8 cellular contexts compared by ENCODE assay signal in the genomic region with DNA sequence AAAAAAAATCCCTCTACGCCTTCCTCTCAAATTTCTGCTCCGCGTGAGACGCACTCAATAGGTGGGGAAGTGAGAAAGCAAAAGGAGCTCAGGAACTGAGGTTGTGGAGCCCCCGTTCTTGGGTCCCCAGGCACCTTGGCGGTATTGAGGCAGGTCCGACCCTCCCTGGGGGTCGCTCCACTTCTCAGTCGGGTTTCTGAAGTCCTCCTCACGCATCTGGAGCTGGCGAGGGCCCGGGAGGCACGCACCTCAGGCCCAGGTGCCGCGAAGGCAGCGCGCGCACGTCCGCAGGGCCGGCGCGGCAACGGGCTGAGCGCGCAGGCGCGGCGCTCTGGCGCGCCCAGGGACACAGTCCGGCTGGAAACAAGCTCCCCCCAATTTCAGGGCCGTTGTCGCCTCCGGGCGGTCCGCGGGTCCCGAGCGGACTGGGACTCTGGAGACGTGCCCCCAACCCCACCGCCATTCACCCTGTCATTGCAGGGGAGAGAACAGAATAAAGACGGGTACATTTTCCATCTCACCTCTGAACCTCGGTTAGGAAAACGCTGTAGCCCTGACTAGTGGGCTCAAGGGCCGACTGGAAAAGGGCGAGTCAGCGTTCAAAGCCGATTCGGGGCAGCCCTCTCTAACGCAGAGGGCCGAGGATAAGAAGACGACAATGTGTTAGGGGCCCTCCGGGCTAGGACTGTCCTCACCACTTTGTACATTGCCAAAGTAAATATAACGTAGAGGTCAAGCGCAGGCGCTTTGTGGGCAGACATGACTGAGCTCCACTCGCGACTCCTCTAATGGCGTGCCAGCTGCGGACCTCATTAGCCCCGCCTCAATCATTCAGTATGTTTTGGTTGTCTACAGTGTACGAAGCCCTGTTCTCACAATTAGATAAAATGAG. TPM values are rescaled to one million over a fixed set of nuclear protein-coding genes. Genes with fewer than 3 reads are reported as not detected.
DNase-seq lines count a peak whose midpoint lies in the region; ATAC-seq and TF ChIP-seq lines count a peak whose summit lies in the region.

A gene with protein sequence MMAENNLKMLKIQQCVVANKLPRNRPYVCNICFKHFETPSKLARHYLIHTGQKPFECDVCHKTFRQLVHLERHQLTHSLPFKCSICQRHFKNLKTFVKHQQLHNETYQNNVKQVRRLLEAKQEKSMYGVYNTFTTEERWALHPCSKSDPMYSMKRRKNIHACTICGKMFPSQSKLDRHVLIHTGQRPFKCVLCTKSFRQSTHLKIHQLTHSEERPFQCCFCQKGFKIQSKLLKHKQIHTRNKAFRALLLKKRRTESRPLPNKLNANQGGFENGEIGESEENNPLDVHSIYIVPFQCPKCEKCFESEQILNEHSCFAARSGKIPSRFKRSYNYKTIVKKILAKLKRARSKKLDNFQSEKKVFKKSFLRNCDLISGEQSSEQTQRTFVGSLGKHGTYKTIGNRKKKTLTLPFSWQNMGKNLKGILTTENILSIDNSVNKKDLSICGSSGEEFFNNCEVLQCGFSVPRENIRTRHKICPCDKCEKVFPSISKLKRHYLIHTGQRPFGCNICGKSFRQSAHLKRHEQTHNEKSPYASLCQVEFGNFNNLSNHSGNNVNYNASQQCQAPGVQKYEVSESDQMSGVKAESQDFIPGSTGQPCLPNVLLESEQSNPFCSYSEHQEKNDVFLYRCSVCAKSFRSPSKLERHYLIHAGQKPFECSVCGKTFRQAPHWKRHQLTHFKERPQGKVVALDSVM (minus strand): TSS at position 306 of the 892 bp plus-strand sequence. CDS start 4,853 bp downstream, outside the sequence.

- H3K27ac ChIP-seq in SU-DHL-6 (ENCODE audit: low read depth, low read length) (peak within 1 kb of the TSS; percentile 67), trophoblast cell (ENCODE audit: low read depth, low read length) (peak within 1 kb of the TSS; percentile 62), tibial nerve (peak within 1 kb of the TSS; percentile 91 to 99 (median 94))

- TF ChIP-seq POLR2A in NB4 (IDR thresholded peaks at IDR 0.05; ENCODE audit: extremely low read depth, insufficient read length) (peak; percentile 96), tibial nerve (IDR thresholded peaks at IDR 0.05) (peak; percentile 49 to 65)

- H3K9ac ChIP-seq in SU-DHL-6 (ENCODE audit: low read length) (peak within 1 kb of the TSS; percentile 93), trophoblast cell (ENCODE audit: low read length) (peak within 1 kb of the TSS; percentile 91)

- peak within 1 kb of the TSS; percentile 71 for H3K4ac ChIP-seq in trophoblast cell (ENCODE audit: low read depth, low read length)

- peaks cover 45% of the 10 kb centered on the region for H3K79me2 ChIP-seq in SU-DHL-6 (ENCODE audit: insufficient read depth, low read length)
- peaks cover 14% of the 10 kb centered on the region for H3K79me2 ChIP-seq in trophoblast cell (ENCODE audit: control insufficient read depth, insufficient read depth, low read length, poor library complexity)

- TF ChIP-seq CTCF in GM10266 (IDR thresholded peaks at IDR 0.05; ENCODE audit: control insufficient read depth, insufficient read depth, low read depth, missing control alignments) = no peak
- TF ChIP-seq CTCF in NB4 (IDR thresholded peaks at IDR 0.05; ENCODE audit: low read depth, low read length) = no peak
- TF ChIP-seq CTCF in SU-DHL-6 (IDR thresholded peaks at IDR 0.05; ENCODE audit: insufficient read depth, low read length, poor library complexity, severe bottlenecking) = no peak
- peak in 2 of 5 experiments; percentile 19 to 60 for TF ChIP-seq CTCF in tibial nerve (IDR thresholded peaks at IDR 0.05)

- H3K18ac ChIP-seq in trophoblast cell (ENCODE audit: low read length) = peak within 1 kb of the TSS; percentile 93

- peak; percentile 22 to 82 for TF ChIP-seq EP300 in tibial nerve (IDR thresholded peaks at IDR 0.05)

- WGBS in trophoblast cell (ENCODE audit: extremely low coverage, insufficient coverage, insufficient read length) = no CpG with 5 or more reads among the region's 63 CpGs
- 0% methylated on average over 19 to 48 of the region's 63 CpGs for WGBS in tibial nerve, 2 donors

- peak within 1 kb of the TSS; percentile 95 for H4K8ac ChIP-seq in trophoblast cell (ENCODE audit: low read depth, low read length)

- H2BK12ac ChIP-seq in trophoblast cell (ENCODE audit: low read length) = no peak within 1 kb of the TSS

- H3K9me3 ChIP-seq in SU-DHL-6 (ENCODE audit: insufficient read depth, low read length) (no peaks in the 10 kb centered on the region), trophoblast cell (ENCODE audit: insufficient read depth, low read depth, low read length) (no peaks in the 10 kb centered on the region), tibial nerve (no peaks in the 10 kb centered on the region)

- H4K20me1 ChIP-seq in SU-DHL-6 (ENCODE audit: low read depth, low read length) = peaks cover 8% of the 10 kb centered on the region

- H2AFZ ChIP-seq in SU-DHL-6 (ENCODE audit: low read depth, low read length, severe bottlenecking) = peak within 1 kb of the TSS; percentile 95
- H2AFZ ChIP-seq in trophoblast cell (ENCODE audit: insufficient read depth, low read length, poor library complexity) = peak within 1 kb of the TSS; percentile 97

- H4K91ac ChIP-seq in trophoblast cell (ENCODE audit: low read depth, low read length) = peak within 1 kb of the TSS; percentile 90

- H4K12ac ChIP-seq in trophoblast cell (ENCODE audit: low read depth, low read length) = peak within 1 kb of the TSS; percentile 89

- no peaks in the 10 kb centered on the region for H3K27me3 ChIP-seq in SU-DHL-6 (ENCODE audit: low read length)
- H3K27me3 ChIP-seq in trophoblast cell (ENCODE audit: insufficient read depth, low read length) = no peaks in the 10 kb centered on the region
- no peaks in the 10 kb centered on the region for H3K27me3 ChIP-seq in tibial nerve

- H3K79me1 ChIP-seq in trophoblast cell (ENCODE audit: low read length) = peaks cover 9% of the 10 kb centered on the region

- peaks cover 8% of the 10 kb centered on the region; the same call in 1 of the 2 replicates for H3F3A ChIP-seq in SU-DHL-6 (ENCODE audit: insufficient read depth)

- H3K4me3 ChIP-seq in NB4 (ENCODE audit: low read depth, low read length) = peak within 1 kb of the TSS; percentile 100
- H3K4me3 ChIP-seq in SU-DHL-6 (ENCODE audit: insufficient read depth, low read length, poor library complexity, severe bottlenecking) = peak within 1 kb of the TSS; percentile 86
- peak within 1 kb of the TSS; percentile 89 for H3K4me3 ChIP-seq in trophoblast cell (ENCODE audit: low read depth, low read length)
- peak within 1 kb of the TSS; percentile 76 to 98 (median 94) for H3K4me3 ChIP-seq in tibial nerve

- peak within 1 kb of the TSS; percentile 62 for H2BK5ac ChIP-seq in trophoblast cell (ENCODE audit: low read depth, low read length, poor library complexity)

- peak within 1 kb of the TSS; percentile 96 for H3K4me2 ChIP-seq in SU-DHL-6 (ENCODE audit: low read depth, low read length, poor library complexity, severe bottlenecking)
- H3K4me2 ChIP-seq in trophoblast cell (ENCODE audit: low read length) = peak within 1 kb of the TSS; percentile 70

- ATAC-seq in HG02571 (IDR thresholded peaks at IDR 0.05; ENCODE audit: unreplicated experiment) (peak; percentile 78), Right ventricle myocardium superior (ENCODE audit: poor library complexity) (peak; percentile 94)

- no peaks in the 10 kb centered on the region for H3K9me2 ChIP-seq in SU-DHL-6 (replicated peaks; ENCODE audit: insufficient read depth, low read length)

- peak within 1 kb of the TSS; percentile 18 for H2AK5ac ChIP-seq in trophoblast cell (ENCODE audit: low read length)

- peaks cover 8% of the 10 kb centered on the region for H3K36me3 ChIP-seq in SU-DHL-6 (ENCODE audit: low read length)
- peaks cover 2 to 3% of the 10 kb centered on the region in 2 experiments for H3K36me3 ChIP-seq in trophoblast cell (ENCODE audit: control insufficient read depth in 1 of 2, insufficient read depth in 2 of 2, low read length in 2 of 2)
- peaks cover 0 to 12% (median 0%) of the 10 kb centered on the region in 3 donors for H3K36me3 ChIP-seq in tibial nerve

- peak within 1 kb of the TSS; percentile 90 for H3K14ac ChIP-seq in trophoblast cell (ENCODE audit: low read length)

- DNase-seq in GM10266 (ENCODE audit: extremely low spot score) (peak; percentile 79), NB4 (ENCODE audit: low read depth) (peak; percentile 85), Right ventricle myocardium superior (peak; percentile 84), trophoblast cell (peak; percentile 61 to 86), tibial nerve (ENCODE audit: low spot score in 2 of 2) (peak; percentile 42 to 62)
- peak; percentile 57 for DNase-seq in activated naive CD8-positive, alpha-beta T cell treated with anti-CD3 and anti-CD28 coated beads, Interleukin-2, amount 50 U/mL, for 16 hours (ENCODE audit: low read depth, low spot score)

- peaks cover 4 to 9% of the 10 kb centered on the region in 2 experiments for H3K4me1 ChIP-seq in trophoblast cell (ENCODE audit: control insufficient read depth in 1 of 2, insufficient read depth in 2 of 2, low read length in 2 of 2)
- H3K4me1 ChIP-seq in tibial nerve = peaks cover 4 to 42% (median 24%) of the 10 kb centered on the region in 4 donors

- H2BK120ac ChIP-seq in trophoblast cell (ENCODE audit: insufficient read depth, low read length, poor library complexity) = peak within 1 kb of the TSS; percentile 78

- no peak within 1 kb of the TSS for H3K23ac ChIP-seq in trophoblast cell (ENCODE audit: low read length)

- intact Hi-C loops in Right ventricle myocardium superior (cut with DNase I) = no loop called here

RNA-seq across cellular contexts. Expression of the gene that starts here (rescaled TPM):
- total RNA-seq in Right ventricle myocardium superior (41.8 TPM), tibial nerve (10 to 100 TPM; 15.0 to 23.0 (median 19.9) TPM)
- 17.7 and 19.3 TPM in 2 replicates for polyA plus RNA-seq in trophoblast cell (2013)

Comparison
In these comparisons a context has a peak if more than half of its experiments do, and no peak if none do; other contexts are left out.
1. Peak in every context shown above with its lines: DNase-seq, ATAC-seq, H3K4me3 ChIP-seq and H3K27ac ChIP-seq.